In the genomic region with DNA sequence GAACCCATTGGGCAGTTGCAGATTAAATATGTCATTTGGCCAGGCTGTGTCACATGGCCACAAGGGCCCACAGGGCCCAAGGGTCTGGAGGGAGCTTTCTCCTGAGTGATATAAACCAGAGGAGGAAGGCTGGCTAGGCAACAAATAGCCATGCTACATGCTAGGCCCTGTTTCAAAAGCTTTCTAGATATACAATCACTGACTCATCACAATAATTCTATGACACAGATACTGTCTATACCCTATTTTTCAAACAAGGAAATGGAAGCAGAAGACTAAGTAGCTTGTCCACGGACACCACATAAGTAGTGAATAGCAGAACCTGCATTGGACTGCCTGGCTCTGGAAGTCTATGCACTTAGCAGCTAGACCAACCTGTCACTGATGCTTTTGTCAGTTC, we compare ENCODE assay signal across 14 cellular contexts.
A peak's percentile ranks its signal among the peaks of the same experiment; 100 is the strongest.
DNase-seq lines count a peak whose midpoint lies in the region; ATAC-seq and TF ChIP-seq lines count a peak whose summit lies in the region.
"Had no signal": no experiment of that assay in that cellular context is flagged by ENCODE, and none has a peak within 500 bp of the region (broad histone marks: within the 10 kb centered on the region; RNA-seq: fewer than 3 reads in every experiment).

No MANE protein-coding gene starts in this region.

- peak; percentile 51; the same call in 1 of the 3 replicates for ATAC-seq in RWPE2 (ENCODE audit: low read depth)
- ATAC-seq: GM12878 had no signal

- H3K9me2 ChIP-seq in OCI-LY7 (ENCODE audit: insufficient read depth, low read length), result no peaks in the 10 kb centered on the region

- BruUV-seq in OCI-LY7 (replicated peaks; lab: Mats Ljungman, UMichigan), result no TSS peak

- H3K9me3 ChIP-seq in BE2C, result no peaks in the 10 kb centered on the region; the same call in 1 of the 2 replicates
- H3K9me3 ChIP-seq in RWPE2 (ENCODE audit: severe bottlenecking), result no peaks in the 10 kb centered on the region
- H3K9me3 ChIP-seq in OCI-LY7 (ENCODE audit: low read length), result no peaks in the 10 kb centered on the region

- H2AFZ ChIP-seq in OCI-LY7 (ENCODE audit: low read length), result no peak overlapping the region

- DNase-seq in BE2C (peak; percentile 47), RWPE2 (ENCODE audit: low spot score) (no peak), fibroblast of pulmonary artery (ENCODE audit: low read depth) (peak; percentile 4), OCI-LY7 (ENCODE audit: low spot score) (no peak), CD1c-positive myeloid dendritic cell (ENCODE audit: extremely low spot score) (no peak), G401 (ENCODE audit: low spot score) (no peak)
- DNase-seq: ACHN; CD4-positive, alpha-beta memory T cell; DMS153; DMS79; H9; IMR-90 had no signal

- H3K36me3 ChIP-seq in BE2C, result no peaks in the 10 kb centered on the region
- no peaks in the 10 kb centered on the region for H3K36me3 ChIP-seq in RWPE2 (ENCODE audit: low read depth)
- H3K36me3 ChIP-seq in OCI-LY7 (ENCODE audit: insufficient read depth, low read length), result no peaks in the 10 kb centered on the region

- in situ Hi-C loops in G401 (cut with HindIII; ENCODE audit: low sequenced_read_pairs), result no loop called here

- CTCF ChIA-PET in OCI-LY7 (lab: Charles Lee; ENCODE audit: unreplicated experiment), result no interaction called here

- TF ChIP-seq CTCF in BE2C (IDR thresholded peaks at IDR 0.05; ENCODE audit: low read depth, low read length) (no peak), RWPE2 (IDR thresholded peaks at IDR 0.05; ENCODE audit: poor library complexity, severe bottlenecking) (no peak), fibroblast of pulmonary artery (IDR thresholded peaks at IDR 0.05; ENCODE audit: low read length, missing control alignments) (no peak), OCI-LY7 (conservative IDR thresholded peaks at IDR 0.05; ENCODE audit: low read length) (no peak)

- intact Hi-C loops in OCI-LY7 (cut with micrococcal nuclease; ENCODE audit: unreplicated experiment), result no loop called here

- no peak overlapping the region for H3K4me2 ChIP-seq in OCI-LY7 (ENCODE audit: low read length)

- H3K27me3 ChIP-seq in BE2C (no peaks in the 10 kb centered on the region), RWPE2 (ENCODE audit: insufficient read depth, poor library complexity, severe bottlenecking) (no peaks in the 10 kb centered on the region)

- H3K4me3 ChIP-seq in BE2C (ENCODE audit: low read depth, low read length) (no peak overlapping the region), RWPE2 (ENCODE audit: severe bottlenecking) (no peak overlapping the region), fibroblast of pulmonary artery (replicated peaks; ENCODE audit: low read depth, low read length) (no peak overlapping the region), OCI-LY7 (ENCODE audit: low read depth, low read length, poor library complexity, severe bottlenecking) (no peak overlapping the region)
- H3K4me3 ChIP-seq: GM12878 had no signal

- POLR2A ChIA-PET in OCI-LY7 (lab: Charles Lee), result no interaction called here

- no peaks in the 10 kb centered on the region for H3K79me2 ChIP-seq in OCI-LY7 (ENCODE audit: insufficient read depth, low read depth, low read length)

- H4K20me1 ChIP-seq in OCI-LY7 (ENCODE audit: insufficient read depth, low read length), result no peaks in the 10 kb centered on the region

- peaks cover 26% of the 10 kb centered on the region for H3K4me1 ChIP-seq in BE2C
- no peaks in the 10 kb centered on the region for H3K4me1 ChIP-seq in RWPE2 (ENCODE audit: insufficient read depth, poor library complexity, severe bottlenecking)
- H3K4me1 ChIP-seq in OCI-LY7 (ENCODE audit: insufficient read depth, low read length, poor library complexity, severe bottlenecking), result no peaks in the 10 kb centered on the region

- H3K27ac ChIP-seq in RWPE2 (ENCODE audit: poor library complexity, severe bottlenecking) (no peak overlapping the region), OCI-LY7 (ENCODE audit: low read depth, low read length, poor library complexity, severe bottlenecking) (no peak overlapping the region)
- H3K27ac ChIP-seq: C4-2B had no signal

Comparison
In these comparisons a context has a peak if more than half of its experiments do, and no peak if none do; other contexts are left out.
1. DNase-seq: peak in BE2C (single experiment) and fibroblast of pulmonary artery (single experiment); none in RWPE2 (single experiment), OCI-LY7 (single experiment), CD1c-positive myeloid dendritic cell (single experiment) and G401 (single experiment).